Comparison of ENCODE assay signal across 14 cellular contexts in the genomic region with DNA sequence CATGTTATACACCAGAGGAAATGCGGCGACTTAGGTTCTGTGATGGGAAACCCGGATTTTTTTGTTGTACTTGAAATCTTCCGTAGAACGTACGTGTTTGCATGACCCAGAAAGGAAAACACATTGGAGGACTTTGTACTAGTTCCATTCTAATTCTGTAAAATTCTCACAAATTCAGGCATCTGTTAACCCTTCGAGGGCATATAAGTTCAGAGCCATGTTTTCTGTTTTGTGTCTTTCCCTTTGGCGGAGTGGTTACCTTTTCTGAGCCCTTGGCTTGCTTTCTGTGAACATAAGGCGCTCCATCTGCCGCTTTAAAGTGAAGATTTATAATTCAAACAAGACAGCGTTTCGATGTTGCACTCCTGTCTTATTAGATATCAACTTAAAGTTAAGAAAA. TPM values are rescaled to one million over a fixed set of nuclear protein-coding genes. Genes with fewer than 3 reads are reported as not detected.
A peak's percentile ranks its signal among the peaks of the same experiment; 100 is the strongest.
DNase-seq lines count a peak whose midpoint lies in the region; ATAC-seq and TF ChIP-seq lines count a peak whose summit lies in the region.
"Had no signal": no experiment of that assay in that cellular context is flagged by ENCODE, and none has a peak within 500 bp of the region (broad histone marks: within the 10 kb centered on the region; RNA-seq: fewer than 3 reads in every experiment).

No MANE protein-coding gene starts in this region.

- H3K27ac ChIP-seq in A673 (ENCODE audit: low read depth, low read length, poor library complexity, severe bottlenecking) (peak overlapping the region; percentile 82), HUES6 (ENCODE audit: low read depth, low read length) (peak overlapping the region; percentile 74; the same call in 1 of the 2 replicates), WERI-Rb-1 (peak overlapping the region; percentile 85)
- H3K27ac ChIP-seq: SK-N-MC, uterus had no signal

- H3K36me3 ChIP-seq in A673 (ENCODE audit: insufficient read depth, low read length, poor library complexity, severe bottlenecking): no peaks in the 10 kb centered on the region
- H3K36me3 ChIP-seq in HUES6 (ENCODE audit: control insufficient read depth, insufficient read depth, low read length): no peaks in the 10 kb centered on the region
- H3K36me3 ChIP-seq in WERI-Rb-1: no peaks in the 10 kb centered on the region
- H3K36me3 ChIP-seq: uterus had no signal

- ATAC-seq in memory B cell (ENCODE audit: low read depth): no peak
- no peak for ATAC-seq in stimulated activated naive CD8-positive, alpha-beta T cell treated with anti-CD3 and anti-CD28 coated beads, Interleukin-15, Interleukin-2, amounts not matched to agents 100 U/mL and 50 U/mL, for 24 hours
- ATAC-seq: activated T-cell treated with anti-CD3 and anti-CD28 coated beads, Interleukin-2, amount 50 U/mL, for 4 hours had no signal

- H3K4me3 Mint-ChIP-seq in memory B cell: no peak overlapping the region
- H3K4me3 Mint-ChIP-seq: activated T-cell treated with anti-CD3 and anti-CD28 coated beads, Interleukin-2, amount 50 U/mL, for 4 hours had no signal

- TF ChIP-seq CTCF in A673 (conservative IDR thresholded peaks at IDR 0.05; ENCODE audit: low read depth, low read length) (no peak), WERI-Rb-1 (IDR thresholded peaks at IDR 0.05; ENCODE audit: low read depth, low read length) (no peak)

- CTCF ChIA-PET in A673 (lab: Charles Lee): no interaction called here

- H3K4me3 ChIP-seq in A673 (ENCODE audit: low read depth, low read length, poor library complexity, severe bottlenecking) (peak overlapping the region; percentile 51), HUES6 (ENCODE audit: low read depth, low read length) (no peak overlapping the region; the same call in 1 of the 2 replicates), WERI-Rb-1 (ENCODE audit: low read depth, low read length) (peak overlapping the region; percentile 2)
- H3K4me3 ChIP-seq: SK-N-MC, uterus had no signal

- intact Hi-C loops in A673 (cut with micrococcal nuclease; ENCODE audit: unreplicated experiment): no loop called here

- no peaks in the 10 kb centered on the region for H3K9me3 ChIP-seq in A673 (ENCODE audit: low read depth, low read length, poor library complexity, severe bottlenecking)
- H3K9me3 ChIP-seq in HUES6 (ENCODE audit: control insufficient read depth, insufficient read depth, low read depth, low read length): no peaks in the 10 kb centered on the region
- no peaks in the 10 kb centered on the region for H3K9me3 ChIP-seq in WERI-Rb-1 (ENCODE audit: severe bottlenecking)
- H3K9me3 ChIP-seq: uterus had no signal

- H3K4me1 ChIP-seq in A673 (ENCODE audit: insufficient read depth, low read length, poor library complexity, severe bottlenecking) (peaks cover 16% of the 10 kb centered on the region), HUES6 (ENCODE audit: control insufficient read depth, insufficient read depth, low read length) (peaks cover 42% of the 10 kb centered on the region)
- H3K4me1 ChIP-seq: uterus had no signal

- no TSS peak for BruUV-seq in A673 (replicated peaks; lab: Mats Ljungman, UMichigan)

- DNase-seq in A673 (ENCODE audit: low spot score) (no peak), WERI-Rb-1 (peak; percentile 41), memory B cell (ENCODE audit: low spot score in 2 of 2) (no peak), COR-L47 (lab: John Stamatoyannopoulos, UW) (no peak), GM19240 (ENCODE audit: insufficient read length, low spot score) (no peak), NCI-H345 treated with DMSO at 0.1 percent for 48 hours (lab: John Stamatoyannopoulos, UW; ENCODE audit: unreplicated experiment) (no peak)
- no peak for DNase-seq in stimulated activated naive CD8-positive, alpha-beta T cell treated with anti-CD3 and anti-CD28 coated beads, Interleukin-15, Interleukin-2, amounts not matched to agents 100 U/mL and 50 U/mL, for 24 hours
- DNase-seq: activated CD4-positive, CD25-positive, alpha-beta regulatory T cell; activated T-cell treated with anti-CD3 and anti-CD28 coated beads, Interleukin-2, amount 50 U/mL, for 4 hours; NCI-H1105 treated with DMSO at 0.1 percent for 48 hours; stimulated activated CD4-positive, alpha-beta T cell treated with anti-CD3 and anti-CD28 coated beads, Interleukin-2, amount 100 ng/mL, for 24 hours; uterus had no signal

- POLR2A ChIA-PET in A673 (lab: Charles Lee; ENCODE audit: low non-redundant PET): no interaction called here

- H3K27me3 ChIP-seq in A673 (replicated peaks; ENCODE audit: insufficient read depth, low read depth, low read length, poor library complexity) (no peaks in the 10 kb centered on the region), HUES6 (ENCODE audit: control insufficient read depth, insufficient read depth, low read length) (no peaks in the 10 kb centered on the region), WERI-Rb-1 (ENCODE audit: insufficient read depth, low read depth, severe bottlenecking) (no peaks in the 10 kb centered on the region)
- H3K27me3 ChIP-seq: uterus had no signal

- peaks cover 5% of the 10 kb centered on the region for H3K36me3 Mint-ChIP-seq in memory B cell

- H3K9ac ChIP-seq in HUES6 (ENCODE audit: low read length): no peak overlapping the region

- H3K9me3 Mint-ChIP-seq in memory B cell: no peaks in the 10 kb centered on the region
- H3K9me3 Mint-ChIP-seq: activated T-cell treated with anti-CD3 and anti-CD28 coated beads, Interleukin-2, amount 50 U/mL, for 4 hours had no signal

- H3K27me3 Mint-ChIP-seq in memory B cell: no peaks in the 10 kb centered on the region

- H3K27ac Mint-ChIP-seq in memory B cell: peak overlapping the region; percentile 98

- H3K4me1 Mint-ChIP-seq in memory B cell: peaks cover 15% of the 10 kb centered on the region

RNA-seq across cellular contexts. Expression of a gene that starts 34.2 kb away (rescaled TPM):
- 45.4 and 50.2 TPM in 2 replicates for total RNA-seq in A673 (2021)
